ENCODE assay signal across 1 cellular context in the genomic region with DNA sequence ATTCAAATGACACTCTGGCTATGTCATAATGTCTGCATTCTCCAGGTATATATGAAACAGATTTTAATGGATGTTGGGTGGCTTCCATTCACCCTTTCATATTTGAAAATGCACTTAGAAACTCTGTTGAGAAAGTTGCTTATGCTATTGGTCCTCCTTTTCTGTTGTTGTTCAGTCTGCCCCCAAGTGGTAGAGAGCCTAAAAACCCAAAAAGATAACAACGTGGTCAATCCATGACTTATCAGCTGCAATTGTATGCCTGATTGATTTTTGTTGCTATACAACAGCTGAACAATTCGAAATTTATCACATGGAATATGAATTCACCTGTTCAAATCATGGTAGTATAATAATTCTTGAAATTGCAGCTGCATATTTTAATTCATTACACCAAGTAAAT.
TF ChIP-seq lines count a peak whose summit lies in the region.

No MANE protein-coding gene starts in this region.

TF ChIP-seq in GM12878, 131 proteins besides CTCF, POLR2A, EP300 and RAD21 (continued from another document):
- TF ChIP-seq, protein P1, sequence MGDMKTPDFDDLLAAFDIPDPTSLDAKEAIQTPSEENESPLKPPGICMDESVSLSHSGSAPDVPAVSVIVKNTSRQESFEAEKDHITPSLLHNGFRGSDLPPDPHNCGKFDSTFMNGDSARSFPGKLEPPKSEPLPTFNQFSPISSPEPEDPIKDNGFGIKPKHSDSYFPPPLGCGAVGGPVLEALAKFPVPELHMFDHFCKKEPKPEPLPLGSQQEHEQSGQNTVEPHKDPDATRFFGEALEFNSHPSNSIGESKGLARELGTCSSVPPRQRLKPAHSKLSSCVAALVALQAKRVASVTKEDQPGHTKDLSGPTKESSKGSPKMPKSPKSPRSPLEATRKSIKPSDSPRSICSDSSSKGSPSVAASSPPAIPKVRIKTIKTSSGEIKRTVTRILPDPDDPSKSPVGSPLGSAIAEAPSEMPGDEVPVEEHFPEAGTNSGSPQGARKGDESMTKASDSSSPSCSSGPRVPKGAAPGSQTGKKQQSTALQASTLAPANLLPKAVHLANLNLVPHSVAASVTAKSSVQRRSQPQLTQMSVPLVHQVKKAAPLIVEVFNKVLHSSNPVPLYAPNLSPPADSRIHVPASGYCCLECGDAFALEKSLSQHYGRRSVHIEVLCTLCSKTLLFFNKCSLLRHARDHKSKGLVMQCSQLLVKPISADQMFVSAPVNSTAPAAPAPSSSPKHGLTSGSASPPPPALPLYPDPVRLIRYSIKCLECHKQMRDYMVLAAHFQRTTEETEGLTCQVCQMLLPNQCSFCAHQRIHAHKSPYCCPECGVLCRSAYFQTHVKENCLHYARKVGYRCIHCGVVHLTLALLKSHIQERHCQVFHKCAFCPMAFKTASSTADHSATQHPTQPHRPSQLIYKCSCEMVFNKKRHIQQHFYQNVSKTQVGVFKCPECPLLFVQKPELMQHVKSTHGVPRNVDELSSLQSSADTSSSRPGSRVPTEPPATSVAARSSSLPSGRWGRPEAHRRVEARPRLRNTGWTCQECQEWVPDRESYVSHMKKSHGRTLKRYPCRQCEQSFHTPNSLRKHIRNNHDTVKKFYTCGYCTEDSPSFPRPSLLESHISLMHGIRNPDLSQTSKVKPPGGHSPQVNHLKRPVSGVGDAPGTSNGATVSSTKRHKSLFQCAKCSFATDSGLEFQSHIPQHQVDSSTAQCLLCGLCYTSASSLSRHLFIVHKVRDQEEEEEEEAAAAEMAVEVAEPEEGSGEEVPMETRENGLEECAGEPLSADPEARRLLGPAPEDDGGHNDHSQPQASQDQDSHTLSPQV (IDR thresholded peaks at IDR 0.05), result no peak
- no peak for TF ChIP-seq CBX3 (IDR thresholded peaks at IDR 0.05; ENCODE audit: borderline replicate concordance, low read depth)
- TF ChIP-seq, protein P2, sequence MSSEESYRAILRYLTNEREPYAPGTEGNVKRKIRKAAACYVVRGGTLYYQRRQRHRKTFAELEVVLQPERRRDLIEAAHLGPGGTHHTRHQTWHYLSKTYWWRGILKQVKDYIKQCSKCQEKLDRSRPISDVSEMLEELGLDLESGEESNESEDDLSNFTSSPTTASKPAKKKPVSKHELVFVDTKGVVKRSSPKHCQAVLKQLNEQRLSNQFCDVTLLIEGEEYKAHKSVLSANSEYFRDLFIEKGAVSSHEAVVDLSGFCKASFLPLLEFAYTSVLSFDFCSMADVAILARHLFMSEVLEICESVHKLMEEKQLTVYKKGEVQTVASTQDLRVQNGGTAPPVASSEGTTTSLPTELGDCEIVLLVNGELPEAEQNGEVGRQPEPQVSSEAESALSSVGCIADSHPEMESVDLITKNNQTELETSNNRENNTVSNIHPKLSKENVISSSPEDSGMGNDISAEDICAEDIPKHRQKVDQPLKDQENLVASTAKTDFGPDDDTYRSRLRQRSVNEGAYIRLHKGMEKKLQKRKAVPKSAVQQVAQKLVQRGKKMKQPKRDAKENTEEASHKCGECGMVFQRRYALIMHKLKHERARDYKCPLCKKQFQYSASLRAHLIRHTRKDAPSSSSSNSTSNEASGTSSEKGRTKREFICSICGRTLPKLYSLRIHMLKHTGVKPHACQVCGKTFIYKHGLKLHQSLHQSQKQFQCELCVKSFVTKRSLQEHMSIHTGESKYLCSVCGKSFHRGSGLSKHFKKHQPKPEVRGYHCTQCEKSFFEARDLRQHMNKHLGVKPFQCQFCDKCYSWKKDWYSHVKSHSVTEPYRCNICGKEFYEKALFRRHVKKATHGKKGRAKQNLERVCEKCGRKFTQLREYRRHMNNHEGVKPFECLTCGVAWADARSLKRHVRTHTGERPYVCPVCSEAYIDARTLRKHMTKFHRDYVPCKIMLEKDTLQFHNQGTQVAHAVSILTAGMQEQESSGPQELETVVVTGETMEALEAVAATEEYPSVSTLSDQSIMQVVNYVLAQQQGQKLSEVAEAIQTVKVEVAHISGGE (CRISPR knock-in tag; IDR thresholded peaks at IDR 0.05), result no peak
TF ChIP-seq in GM12878: peak in this region for 0.
